25 cellular contexts compared by ENCODE assay signal in genomic region chr17:32901743-32902142, GRCh38. TPM values are rescaled to one million over a fixed set of nuclear protein-coding genes. Genes with fewer than 3 reads are reported as not detected.
DNase-seq lines count a peak whose midpoint lies in the region; ATAC-seq, FAIRE-seq and TF ChIP-seq lines count a peak whose summit lies in the region.
"Had no signal": no experiment of that assay in that cellular context is flagged by ENCODE, and none has a peak within 500 bp of the region (broad histone marks: within the 10 kb centered on the region; RNA-seq: fewer than 3 reads in every experiment).

No MANE protein-coding gene starts in this region.

- POLR2A ChIA-PET in HEK293 (lab: Yijun Ruan, JAX) (no interaction called here), K562 (lab: Yijun Ruan, JAX) (no interaction called here), T-cell (lab: Charles Lee) (no interaction called here)

- ATAC-seq in K562 (no peak), T-cell (replicated peaks in 1 of 4) (no peak)
- ATAC-seq: A549, GM12878 had no signal

- H3K9me3 ChIP-seq in HEK293 (ENCODE audit: control insufficient read depth, insufficient read depth, low read depth, low read length), result no peaks in the 10 kb centered on the region
- H3K9me3 ChIP-seq in K562 (replicated peaks; ENCODE audit: control insufficient read depth, insufficient read depth, low read depth, low read length), result no peaks in the 10 kb centered on the region
- H3K9me3 ChIP-seq in spleen, result no peaks in the 10 kb centered on the region
- H3K9me3 ChIP-seq: A549, BE2C had no signal

- peaks cover 11 to 28% of the 10 kb centered on the region in 2 donors for H3K27me3 Mint-ChIP-seq in T-cell

- no peak for TF ChIP-seq EP300 in K562 (IDR thresholded peaks at IDR 0.05; ENCODE audit: low read length)

- CTCF ChIA-PET in HEK293 (lab: Yijun Ruan, JAX) (no interaction called here), K562 (lab: Yijun Ruan, JAX; ENCODE audit: low intra/inter-chr PET ratio) (no interaction called here), T-cell (lab: Charles Lee) (no interaction called here)

- H3K9ac ChIP-seq in K562 (ENCODE audit: insufficient read depth in 1 of 2, low read depth in 2 of 2, low read length in 2 of 2), result no peak overlapping the region
- H3K9ac ChIP-seq: BLaER1 had no signal

- BruUV-seq in K562 (replicated peaks; lab: Mats Ljungman, UMichigan), result no TSS peak

- H3K9me3 Mint-ChIP-seq in T-cell, result no peaks in the 10 kb centered on the region
- H3K9me3 Mint-ChIP-seq: CD4-positive, alpha-beta memory T cell; CD4-positive, CD25-positive, alpha-beta regulatory T cell; CD8-positive, alpha-beta memory T cell had no signal

- H3K27ac ChIP-seq in HEK293 (ENCODE audit: extremely low read depth, low read depth, low read length) (no peak overlapping the region), K562 (ENCODE audit: extremely low read depth, low read depth, low read length) (no peak overlapping the region), spleen (no peak overlapping the region)
- H3K27ac ChIP-seq: A549, BLaER1 had no signal

- H4K20me1 ChIP-seq in K562 (replicated peaks; ENCODE audit: control insufficient read depth, insufficient read depth, low read length), result no peaks in the 10 kb centered on the region
- H4K20me1 ChIP-seq: BLaER1 had no signal

- intact Hi-C loops in K562 (cut with micrococcal nuclease), result no loop called here
- intact Hi-C loops in spleen (cut with DNase I; ENCODE audit: low total_unique reads), result no loop called here

- no peaks in the 10 kb centered on the region for H3K36me3 Mint-ChIP-seq in T-cell
- H3K36me3 Mint-ChIP-seq: CD14-positive monocyte; CD4-positive, alpha-beta memory T cell; CD4-positive, CD25-positive, alpha-beta regulatory T cell; CD8-positive, alpha-beta memory T cell had no signal

- TF ChIP-seq POLR2A in K562 (conservative IDR thresholded peaks at IDR 0.05), result no peak
- TF ChIP-seq POLR2A in spleen (IDR thresholded peaks at IDR 0.05), result no peak

- no peak for FAIRE-seq in K562 (lab: Jason Lieb, UNC)
- FAIRE-seq: GM12878, GM12892, GM18507 had no signal

- no peak overlapping the region for H3K27ac Mint-ChIP-seq in T-cell
- H3K27ac Mint-ChIP-seq: CD14-positive monocyte; CD4-positive, alpha-beta memory T cell; CD4-positive, CD25-positive, alpha-beta regulatory T cell; CD8-positive, alpha-beta memory T cell had no signal

- 88% methylated on average over 4 of the region's 4 CpGs for WGBS in K562 (ENCODE audit: insufficient coverage, low coverage, missing lambda C conversion rate)
- 92 to 99% (median 96%) methylated on average over 4 of the region's 4 CpGs for WGBS in spleen, 5 donors

- H3K4me2 ChIP-seq in K562 (ENCODE audit: insufficient read depth, low read length), result no peak overlapping the region
- H3K4me2 ChIP-seq: A549, BLaER1 had no signal

- H2AFZ ChIP-seq in K562 (ENCODE audit: low read depth, low read length), result peak overlapping the region; percentile 37; the same call in 1 of the 2 replicates

- peaks cover 0 to 8% (median 5%) of the 10 kb centered on the region in 3 donors for H3K4me1 Mint-ChIP-seq in T-cell
- H3K4me1 Mint-ChIP-seq: CD14-positive monocyte had no signal

- no peak overlapping the region for H3K4me3 ChIP-seq in HEK293 (ENCODE audit: low read depth, low read length)
- H3K4me3 ChIP-seq in K562, result no peak overlapping the region
- H3K4me3 ChIP-seq in spleen, result no peak overlapping the region
- H3K4me3 ChIP-seq: A549, BLaER1, GM12878 had no signal

- TF ChIP-seq RAD21 in K562 (CRISPR knock-in tag; conservative IDR thresholded peaks at IDR 0.05 in 1 of 2, IDR thresholded peaks at IDR 0.05 in 1 of 2), result no peak

- no peaks in the 10 kb centered on the region for H3K4me1 ChIP-seq in HEK293 (ENCODE audit: control insufficient read depth, insufficient read depth, low read length)
- H3K4me1 ChIP-seq in K562 (replicated peaks in 1 of 2; ENCODE audit: control insufficient read depth in 2 of 2, insufficient read depth in 2 of 2, low read length in 2 of 2), result peaks cover 5 to 45% of the 10 kb centered on the region in 2 experiments
- peaks cover 0 to 4% (median 0%) of the 10 kb centered on the region in 6 donors for H3K4me1 ChIP-seq in spleen
- H3K4me1 ChIP-seq: A549, BE2C, BLaER1 had no signal

- H3K27me3 ChIP-seq in K562 (ENCODE audit: control insufficient read depth in 2 of 2, insufficient read depth in 2 of 2, low read length in 2 of 2) (no peaks in the 10 kb centered on the region), spleen (replicated peaks in 1 of 7) (peaks cover 0 to 4% (median 0%) of the 10 kb centered on the region in 7 donors)
- H3K27me3 ChIP-seq: BE2C, BLaER1 had no signal

- H3K79me2 ChIP-seq in K562 (ENCODE audit: control insufficient read depth, insufficient read depth, low read length), result no peaks in the 10 kb centered on the region

- DNase-seq in K562 (ENCODE audit: extremely low read depth in 1 of 4, low spot score in 3 of 4) (no peak), T-cell (no peak), NCI-H1930 (lab: John Stamatoyannopoulos, UW) (no peak), spleen (no peak)
- DNase-seq: 8988T; BE2C; C1 segment of cervical spinal cord; CD4-positive, alpha-beta memory T cell; CD4-positive, CD25-positive, alpha-beta regulatory T cell; CD8-positive, alpha-beta memory T cell; COR-L47; DMS 273 treated with DMSO at 0.1 percent for 48 hours; DMS153; DMS53; DMS79; DND-41; EL; GDM1 had no signal

- H3K36me3 ChIP-seq in HEK293 (ENCODE audit: control insufficient read depth in 2 of 2, insufficient read depth in 1 of 2, low read length in 2 of 2) (no peaks in the 10 kb centered on the region), K562 (ENCODE audit: control insufficient read depth, insufficient read depth, low read length) (no peaks in the 10 kb centered on the region), spleen (no peaks in the 10 kb centered on the region)
- H3K36me3 ChIP-seq: BE2C, BLaER1 had no signal

- no peak overlapping the region for H3K4me3 Mint-ChIP-seq in T-cell
- H3K4me3 Mint-ChIP-seq: CD14-positive monocyte; CD4-positive, alpha-beta memory T cell; CD4-positive, CD25-positive, alpha-beta regulatory T cell; CD8-positive, alpha-beta memory T cell had no signal

- in situ Hi-C loops in K562 (cut with MboI), result loop anchor here (10.0 kb wide), 1 partner anchor 117 kb away; no protein-coding TSS in a partner anchor

- TF ChIP-seq CTCF in HEK293 (tag by site-specific recombination; IDR thresholded peaks at IDR 0.05), result no peak
- no peak for TF ChIP-seq CTCF in K562 (IDR thresholded peaks at IDR 0.05 in 2 of 3, conservative IDR thresholded peaks at IDR 0.05 in 1 of 3; ENCODE audit: insufficient read depth in 2 of 3, low read depth in 1 of 3, low read length in 3 of 3)
- TF ChIP-seq CTCF in spleen (IDR thresholded peaks at IDR 0.05 in 8 of 11, conservative IDR thresholded peaks at IDR 0.05 in 3 of 11), result no peak

- no peaks in the 10 kb centered on the region for H3K9me1 ChIP-seq in K562 (ENCODE audit: control insufficient read depth, insufficient read depth, low read length)

TF ChIP-seq in HEK293, 187 proteins besides CTCF, POLR2A, EP300 and RAD21:
- TF ChIP-seq ZNF629 (tag by site-specific recombination; IDR thresholded peaks at IDR 0.05) (no peak), SETDB1 (IDR thresholded peaks at IDR 0.05; ENCODE audit: insufficient read length, low read length) (peak; percentile 96)

RNA-seq across cellular contexts. Expression of gene MYO1D, which starts 24.8 kb away (rescaled TPM):
- 172 and 277 TPM in 2 replicates for total RNA-seq in K562 (2011; cell fraction: chromatin; rRNA removed; ENCODE audit: low replicate concordance)
- total RNA-seq in K562 (2011; cell fraction: nucleolus; rRNA removed), result 94.2 and 97.4 TPM in 2 replicates
- 114 and 123 TPM in 2 replicates for total RNA-seq in K562 (2011; cell fraction: nucleoplasm; rRNA removed)
- total RNA-seq in K562 (2014; rRNA removed), result 34.9 and 39.5 TPM in 2 replicates
- total RNA-seq in K562 (2014; rRNA removed; fragmentation: Illumina TruSeq; extraction: Trizol), result 46.2 and 46.3 TPM in 2 replicates
- 44.6 and 45.4 TPM in 2 replicates for total RNA-seq in K562 (2015; rRNA removed; fragmentation: Illumina TruSeq; extraction: Trizol)
- total RNA-seq in K562 (2021), result 50.7 and 60.2 TPM in 2 replicates
- 26.4 and 71.2 TPM in 2 replicates for polyA plus RNA-seq in K562 (2011; rRNA removed)
- polyA plus RNA-seq in K562 (2011; cell fraction: cytosol; rRNA removed), result 26.0 and 47.6 TPM in 2 replicates
- 20.8 and 29.6 TPM in 2 replicates for polyA plus RNA-seq in K562 (2011; cell fraction: nucleus; rRNA removed)
- 52.4 and 65.3 TPM in 2 replicates for polyA plus RNA-seq in K562 (2012)
- polyA plus RNA-seq in K562 (2014; fragmentation: Illumina TruSeq; extraction: Trizol), result 50.3 and 68.1 TPM in 2 replicates
- polyA plus RNA-seq in K562 (2014; fragmentation: Nextera tagmentation; extraction: Ambion mirVana), result 1 to 10 TPM; 2.1 to 2.6 TPM
- 30.5 and 31.0 TPM in 2 replicates for polyA plus RNA-seq in K562 (2014; rRNA removed)
- polyA minus RNA-seq in K562 (2011; rRNA and poly(A)+ RNA removed), result 67.1 and 142 TPM in 2 replicates
- 34.9 and 59.8 TPM in 2 replicates for polyA minus RNA-seq in K562 (2011; cell fraction: cytosol; rRNA and poly(A)+ RNA removed)
- polyA minus RNA-seq in K562 (2011; cell fraction: nucleus; rRNA and poly(A)+ RNA removed), result 57.5 and 69.2 TPM in 2 replicates
- total RNA-seq in T-cell, result 10 to 100 TPM in 2 of 5 donors, 1 to 10 TPM in 3; 8.3 to 11.1 (median 9.5) TPM
- total RNA-seq in spleen, result 10 to 100 TPM; 20.6 to 36.4 (median 24.1) TPM
- 1 to 10 TPM; 2.3 to 7.5 (median 2.7) TPM for polyA plus RNA-seq in spleen

RNA-seq across cellular contexts. Expression of gene TMEM98, which starts 26.2 kb away (rescaled TPM):
- 71.8 and 172 TPM in 2 replicates for total RNA-seq in K562 (2011; cell fraction: chromatin; rRNA removed; ENCODE audit: low replicate concordance)
- 232 and 247 TPM in 2 replicates for total RNA-seq in K562 (2011; cell fraction: nucleolus; rRNA removed)
- total RNA-seq in K562 (2011; cell fraction: nucleoplasm; rRNA removed), result 162 and 166 TPM in 2 replicates
- total RNA-seq in K562 (2014; rRNA removed), result 51.6 and 66.7 TPM in 2 replicates
- total RNA-seq in K562 (2014; rRNA removed; fragmentation: Illumina TruSeq; extraction: Trizol), result 29.8 and 38.8 TPM in 2 replicates
- 33.1 and 33.5 TPM in 2 replicates for total RNA-seq in K562 (2015; rRNA removed; fragmentation: Illumina TruSeq; extraction: Trizol)
- 58.4 and 60.2 TPM in 2 replicates for total RNA-seq in K562 (2021)
- 85.5 and 164 TPM in 2 replicates for polyA plus RNA-seq in K562 (2011; rRNA removed)
- 167 and 362 TPM in 2 replicates for polyA plus RNA-seq in K562 (2011; cell fraction: cytosol; rRNA removed)
- 87.5 and 178 TPM in 2 replicates for polyA plus RNA-seq in K562 (2011; cell fraction: nucleus; rRNA removed)
- 75.0 and 83.8 TPM in 2 replicates for polyA plus RNA-seq in K562 (2012)
- 75.8 and 87.3 TPM in 2 replicates for polyA plus RNA-seq in K562 (2014; fragmentation: Illumina TruSeq; extraction: Trizol)
- polyA plus RNA-seq in K562 (2014; fragmentation: Nextera tagmentation; extraction: Ambion mirVana), result 100 to 1,000 TPM; 112 to 115 TPM
- 84.7 and 92.1 TPM in 2 replicates for polyA plus RNA-seq in K562 (2014; rRNA removed)
- 48.5 and 125 TPM in 2 replicates for polyA minus RNA-seq in K562 (2011; rRNA and poly(A)+ RNA removed)
- polyA minus RNA-seq in K562 (2011; cell fraction: cytosol; rRNA and poly(A)+ RNA removed), result 32.2 and 69.1 TPM in 2 replicates
- 18.9 and 23.7 TPM in 2 replicates for polyA minus RNA-seq in K562 (2011; cell fraction: nucleus; rRNA and poly(A)+ RNA removed)
- under 1 TPM in 3 of 5 donors, not detected in 2; 0.26 to 0.41 (median 0.36) TPM for total RNA-seq in T-cell
- 10 to 100 TPM; 12.0 to 41.1 (median 16.5) TPM for total RNA-seq in spleen
- polyA plus RNA-seq in spleen, result 1 to 10 TPM; 5.4 to 6.3 (median 5.7) TPM
- total RNA-seq: CD4-positive, alpha-beta memory T cell; CD4-positive, CD25-positive, alpha-beta regulatory T cell had no signal
- polyA plus RNA-seq: CD14-positive monocyte; CD4-positive, alpha-beta memory T cell; CD4-positive, CD25-positive, alpha-beta regulatory T cell; CD8-positive, alpha-beta memory T cell had no signal

Comparison
In these comparisons a context has a peak if more than half of its experiments do, and no peak if none do; other contexts are left out.
1. RNA of gene TMEM98, which starts 26.2 kb away (total RNA-seq): 29.8 to 247 TPM in K562 and 12.0 to 41.1 TPM in spleen; 0.26 to 0.41 TPM in T-cell; every median in the first group is over 4 times any median in the second.
2. Of the 44 proteins assayed by ChIP-seq in both K562 and HEK293: peak only in K562: none; only in HEK293: SETDB1; in both: none; in neither: 43.